In genomic region chr6:132865364-132865763, GRCh38 we compare ENCODE assay signal across 13 cellular contexts. TPM values are rescaled to one million over a fixed set of nuclear protein-coding genes. Genes with fewer than 3 reads are reported as not detected.
DNase-seq lines count a peak whose midpoint lies in the region; ATAC-seq and TF ChIP-seq lines count a peak whose summit lies in the region.
"Had no signal": no experiment of that assay in that cellular context is flagged by ENCODE, and none has a peak within 500 bp of the region (broad histone marks: within the 10 kb centered on the region; RNA-seq: fewer than 3 reads in every experiment).

No MANE protein-coding gene starts in this region.

- H3K9me3 ChIP-seq in heart right ventricle, result no peaks in the 10 kb centered on the region
- H3K9me3 ChIP-seq in SK-N-SH, result no peaks in the 10 kb centered on the region
- H3K9me3 ChIP-seq: colonic mucosa had no signal

- POLR2A ChIA-PET in SK-N-SH (lab: Yijun Ruan, JAX), result no interaction called here

- H3K4me2 ChIP-seq in SK-N-SH, result no peak overlapping the region

- H3K27me3 ChIP-seq in heart right ventricle, result peaks cover 0 to 5% (median 0%) of the 10 kb centered on the region in 7 donors
- no peaks in the 10 kb centered on the region for H3K27me3 ChIP-seq in SK-N-SH (ENCODE audit: insufficient read depth)
- H3K27me3 ChIP-seq: colonic mucosa had no signal

- intact Hi-C loops in heart right ventricle (cut with DNase I), result no loop called here

- ATAC-seq in GM18861 (IDR thresholded peaks at IDR 0.05; ENCODE audit: unreplicated experiment) (peak; percentile 98), GM21360 (IDR thresholded peaks at IDR 0.05; ENCODE audit: unreplicated experiment) (peak; percentile 100), HG02970 (IDR thresholded peaks at IDR 0.05; ENCODE audit: low FRiP score, unreplicated experiment) (peak; percentile 90), HG03571 (IDR thresholded peaks at IDR 0.05; ENCODE audit: unreplicated experiment) (peak; percentile 82), heart right ventricle (no peak)
- ATAC-seq: CD8-positive, alpha-beta T cell had no signal

- DNase-seq in heart right ventricle (no peak), SK-N-SH (no peak), DMS 273 (lab: John Stamatoyannopoulos, UW; ENCODE audit: unreplicated experiment) (no peak), HuH-7 (ENCODE audit: low spot score) (no peak)
- DNase-seq: activated CD4-positive, CD25-positive, alpha-beta regulatory T cell; CD8-positive, alpha-beta T cell; colonic mucosa; NCI-H1105 treated with DMSO at 0.1 percent for 48 hours; NCI-H526 had no signal

- TF ChIP-seq EP300 in SK-N-SH (IDR thresholded peaks at IDR 0.05; ENCODE audit: borderline replicate concordance in 1 of 2, low read depth in 1 of 2, low read length in 1 of 2), result no peak

- no peak overlapping the region for H3K4me3 ChIP-seq in heart right ventricle
- no peak overlapping the region for H3K4me3 ChIP-seq in SK-N-SH (ENCODE audit: low read depth in 2 of 2, low read length in 1 of 2)
- H3K4me3 ChIP-seq: colonic mucosa had no signal

- H3K9ac ChIP-seq in SK-N-SH, result no peak overlapping the region

- WGBS in heart right ventricle, 2 donors, result 81 to 89% methylated on average over 1 of the region's 1 CpG
- 23% methylated on average over 1 of the region's 1 CpG for WGBS in SK-N-SH (ENCODE audit: low lambda C conversion rate)

- no peak for TF ChIP-seq RAD21 in SK-N-SH (IDR thresholded peaks at IDR 0.05; ENCODE audit: low read length)

- H3K27ac ChIP-seq in heart right ventricle (no peak overlapping the region), SK-N-SH (ENCODE audit: low read depth in 2 of 2, low read length in 1 of 2) (no peak overlapping the region)
- H3K27ac ChIP-seq: colonic mucosa had no signal

- H3K9me2 ChIP-seq in SK-N-SH, result no peaks in the 10 kb centered on the region

- no peaks in the 10 kb centered on the region for H3F3A ChIP-seq in SK-N-SH (replicated peaks; ENCODE audit: insufficient read depth)

- CTCF ChIA-PET in SK-N-SH (lab: Yijun Ruan, JAX), result no interaction called here

- no peaks in the 10 kb centered on the region for H3K79me2 ChIP-seq in SK-N-SH (ENCODE audit: insufficient read depth)

- H4K20me1 ChIP-seq in SK-N-SH (ENCODE audit: insufficient read depth), result no peaks in the 10 kb centered on the region

- TF ChIP-seq CTCF in heart right ventricle (IDR thresholded peaks at IDR 0.05) (no peak), SK-N-SH (IDR thresholded peaks at IDR 0.05) (no peak)

- no peak overlapping the region for H2AFZ ChIP-seq in SK-N-SH (ENCODE audit: low read depth)

- H3K36me3 ChIP-seq in heart right ventricle (no peaks in the 10 kb centered on the region), SK-N-SH (replicated peaks in 1 of 2; ENCODE audit: control insufficient read depth in 1 of 2, insufficient read depth in 2 of 2, low read length in 1 of 2) (no peaks in the 10 kb centered on the region)
- H3K36me3 ChIP-seq: colonic mucosa had no signal

- no peaks in the 10 kb centered on the region for H3K4me1 ChIP-seq in heart right ventricle
- no peaks in the 10 kb centered on the region; a peak in 1 of 4 replicates for H3K4me1 ChIP-seq in SK-N-SH (ENCODE audit: control insufficient read depth in 1 of 2, insufficient read depth in 2 of 2, low read depth in 1 of 2, low read length in 1 of 2)
- H3K4me1 ChIP-seq: colonic mucosa had no signal

TF ChIP-seq in SK-N-SH, 30 proteins besides CTCF, POLR2A, EP300 and RAD21:
- TF ChIP-seq, protein P1, sequence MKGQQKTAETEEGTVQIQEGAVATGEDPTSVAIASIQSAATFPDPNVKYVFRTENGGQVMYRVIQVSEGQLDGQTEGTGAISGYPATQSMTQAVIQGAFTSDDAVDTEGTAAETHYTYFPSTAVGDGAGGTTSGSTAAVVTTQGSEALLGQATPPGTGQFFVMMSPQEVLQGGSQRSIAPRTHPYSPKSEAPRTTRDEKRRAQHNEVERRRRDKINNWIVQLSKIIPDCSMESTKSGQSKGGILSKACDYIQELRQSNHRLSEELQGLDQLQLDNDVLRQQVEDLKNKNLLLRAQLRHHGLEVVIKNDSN (IDR thresholded peaks at IDR 0.05; ENCODE audit: borderline replicate concordance, low read depth), result no peak
- TF ChIP-seq RCOR1 (IDR thresholded peaks at IDR 0.05; ENCODE audit: low read length), result no peak
- no peak for TF ChIP-seq ZBTB33 (IDR thresholded peaks at IDR 0.05; ENCODE audit: borderline replicate concordance, low read depth)
- TF ChIP-seq, protein P2, sequence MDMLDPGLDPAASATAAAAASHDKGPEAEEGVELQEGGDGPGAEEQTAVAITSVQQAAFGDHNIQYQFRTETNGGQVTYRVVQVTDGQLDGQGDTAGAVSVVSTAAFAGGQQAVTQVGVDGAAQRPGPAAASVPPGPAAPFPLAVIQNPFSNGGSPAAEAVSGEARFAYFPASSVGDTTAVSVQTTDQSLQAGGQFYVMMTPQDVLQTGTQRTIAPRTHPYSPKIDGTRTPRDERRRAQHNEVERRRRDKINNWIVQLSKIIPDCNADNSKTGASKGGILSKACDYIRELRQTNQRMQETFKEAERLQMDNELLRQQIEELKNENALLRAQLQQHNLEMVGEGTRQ (IDR thresholded peaks at IDR 0.05; ENCODE audit: borderline replicate concordance, low read depth, low read length), result no peak
- no peak for TF ChIP-seq RXRA (IDR thresholded peaks at IDR 0.05; ENCODE audit: borderline replicate concordance, low read depth)
- no peak for TF ChIP-seq TEAD4 (IDR thresholded peaks at IDR 0.05; ENCODE audit: borderline replicate concordance, insufficient read depth)
- no peak for TF ChIP-seq YY1 (IDR thresholded peaks at IDR 0.05; ENCODE audit: low read depth)
TF ChIP-seq in SK-N-SH: peak in this region for 0.

RNA-seq across cellular contexts. Expression of gene RPS12, which starts 51.0 kb away (rescaled TPM):
- 100 to 1,000 TPM; 403 to 686 (median 439) TPM for total RNA-seq in heart right ventricle
- polyA plus RNA-seq in heart right ventricle (1,000 to 10,000 TPM in 1 of 2 donors, 100 to 1,000 TPM in 1; 335 to 2,223 TPM), SK-N-SH (2012; rRNA removed) (5,258 and 5,462 TPM in 2 replicates)
- 5,646 and 5,854 TPM in 2 replicates for polyA plus RNA-seq in SK-N-SH (2012; cell fraction: cytosol; rRNA removed)
- 941 and 1,201 TPM in 2 replicates for polyA plus RNA-seq in SK-N-SH (2012; cell fraction: nucleus; rRNA removed)

Comparison
In these comparisons a context has a peak if more than half of its experiments do, and no peak if none do; other contexts are left out.
1. ATAC-seq: peak in GM18861 (single experiment), GM21360 (single experiment), HG02970 (single experiment) and HG03571 (single experiment); none in heart right ventricle (0 of 8).